23 cellular contexts compared by ENCODE assay signal in genomic region chr19:28871099-28871725, GRCh38.
DNase-seq lines count a peak whose midpoint lies in the region; ATAC-seq and TF ChIP-seq lines count a peak whose summit lies in the region.
"Had no signal": no experiment of that assay in that cellular context is flagged by ENCODE, and none has a peak within 500 bp of the region (broad histone marks: within the 10 kb centered on the region; RNA-seq: fewer than 3 reads in every experiment).

No MANE protein-coding gene starts in this region.

- H3K4me1 ChIP-seq in HEK293 (ENCODE audit: control insufficient read depth, insufficient read depth, low read length) (no peaks in the 10 kb centered on the region), upper lobe of right lung (no peaks in the 10 kb centered on the region), mesenchymal stem cell (ENCODE audit: control insufficient read depth, insufficient read depth, low read depth, low read length) (no peaks in the 10 kb centered on the region)
- no peaks in the 10 kb centered on the region for H3K4me1 ChIP-seq in naive thymus-derived CD4-positive, alpha-beta T cell (ENCODE audit: control insufficient read depth in 2 of 2, insufficient read depth in 2 of 2, low read length in 2 of 2)
- H3K4me1 ChIP-seq: BE2C had no signal

- H3K4me3 ChIP-seq in HEK293 (ENCODE audit: low read depth, low read length) (no peak overlapping the region), upper lobe of right lung (no peak overlapping the region), mesenchymal stem cell (ENCODE audit: insufficient read depth in 1 of 2, low read depth in 1 of 2, low read length in 2 of 2) (peak overlapping the region in 1 of 2 experiments; percentile 9)
- no peak overlapping the region for H3K4me3 ChIP-seq in naive thymus-derived CD4-positive, alpha-beta T cell (ENCODE audit: low read length)
- H3K4me3 ChIP-seq: GM12878, GM23248 had no signal

- H3K36me3 ChIP-seq in HEK293 (ENCODE audit: control insufficient read depth in 2 of 2, insufficient read depth in 1 of 2, low read length in 2 of 2) (no peaks in the 10 kb centered on the region), upper lobe of right lung (no peaks in the 10 kb centered on the region), mesenchymal stem cell (ENCODE audit: control insufficient read depth in 1 of 2, insufficient read depth in 2 of 2, low read depth in 1 of 2, low read length in 2 of 2) (no peaks in the 10 kb centered on the region)
- H3K36me3 ChIP-seq in naive thymus-derived CD4-positive, alpha-beta T cell (ENCODE audit: control insufficient read depth in 2 of 3, insufficient read depth in 3 of 3, low read length in 3 of 3), result no peaks in the 10 kb centered on the region
- H3K36me3 ChIP-seq: BE2C had no signal

- H3K4me1 Mint-ChIP-seq in naive thymus-derived CD4-positive, alpha-beta T cell, result no peaks in the 10 kb centered on the region
- H3K4me1 Mint-ChIP-seq: CD4-positive, CD25-positive, alpha-beta regulatory T cell; CD8-positive, alpha-beta memory T cell; IgD-negative memory B cell had no signal

- no peak overlapping the region for H3K4ac ChIP-seq in mesenchymal stem cell (ENCODE audit: low read depth in 1 of 2, low read length in 2 of 2)

- H3K4me3 Mint-ChIP-seq in naive thymus-derived CD4-positive, alpha-beta T cell, result no peak overlapping the region
- H3K4me3 Mint-ChIP-seq: CD4-positive, CD25-positive, alpha-beta regulatory T cell had no signal

- no peaks in the 10 kb centered on the region for H3K27me3 ChIP-seq in naive thymus-derived CD4-positive, alpha-beta T cell (ENCODE audit: control insufficient read depth in 2 of 2, insufficient read depth in 2 of 2, low read length in 2 of 2)
- H3K27me3 ChIP-seq in upper lobe of right lung, result peaks cover 8% of the 10 kb centered on the region
- peaks cover 12 to 75% of the 10 kb centered on the region in 2 experiments for H3K27me3 ChIP-seq in mesenchymal stem cell (ENCODE audit: control insufficient read depth in 1 of 2, insufficient read depth in 1 of 2, low read length in 2 of 2)
- H3K27me3 ChIP-seq: BE2C had no signal

- H4K8ac ChIP-seq in mesenchymal stem cell (ENCODE audit: low read length), result no peak overlapping the region

- H2BK12ac ChIP-seq in mesenchymal stem cell (ENCODE audit: low read length in 2 of 2), result no peak overlapping the region

- TF ChIP-seq CTCF in HEK293 (tag by site-specific recombination; IDR thresholded peaks at IDR 0.05) (no peak), VCaP (conservative IDR thresholded peaks at IDR 0.05) (0 out of 2 replicates have a peak, but pooled peaks have one; percentile 8), upper lobe of right lung (IDR thresholded peaks at IDR 0.05) (no peak)

- no peak overlapping the region for H3K27ac Mint-ChIP-seq in naive thymus-derived CD4-positive, alpha-beta T cell
- H3K27ac Mint-ChIP-seq: CD4-positive, CD25-positive, alpha-beta regulatory T cell; IgD-negative memory B cell had no signal

- no peaks in the 10 kb centered on the region for H3K79me1 ChIP-seq in mesenchymal stem cell (replicated peaks; ENCODE audit: low read length, poor library complexity, severe bottlenecking)

- H2BK5ac ChIP-seq in mesenchymal stem cell (ENCODE audit: low read depth, low read length, poor library complexity, severe bottlenecking), result no peak overlapping the region

- no peak overlapping the region for H3K9ac ChIP-seq in mesenchymal stem cell (ENCODE audit: low read length)
- H3K9ac ChIP-seq: GM23248 had no signal

- no peak overlapping the region for H4K91ac ChIP-seq in mesenchymal stem cell (ENCODE audit: low read length)

- H3K36me3 Mint-ChIP-seq in naive thymus-derived CD4-positive, alpha-beta T cell, result no peaks in the 10 kb centered on the region
- H3K36me3 Mint-ChIP-seq: CD4-positive, CD25-positive, alpha-beta regulatory T cell; CD8-positive, alpha-beta memory T cell; IgD-negative memory B cell had no signal

- no peak overlapping the region for H3K4me2 ChIP-seq in mesenchymal stem cell (ENCODE audit: low read length, poor library complexity, severe bottlenecking)

- H2AK5ac ChIP-seq in mesenchymal stem cell (ENCODE audit: low read length, severe bottlenecking), result no peak overlapping the region

- peak; percentile 14 for ATAC-seq in naive thymus-derived CD4-positive, alpha-beta T cell
- ATAC-seq in upper lobe of right lung, result peak; percentile 21
- ATAC-seq in HG02973 (IDR thresholded peaks at IDR 0.05; ENCODE audit: unreplicated experiment), result no peak
- ATAC-seq: GM12878, HCT116 had no signal

- intact Hi-C loops in naive thymus-derived CD4-positive, alpha-beta T cell (cut with micrococcal nuclease), result loop anchor here in 1 of 2 donors (10.0 kb wide), 1 partner anchor 906 kb away; no protein-coding TSS in a partner anchor
- intact Hi-C loops in upper lobe of right lung (cut with DNase I), result no loop called here

- WGBS in mesenchymal stem cell, result 92% methylated on average over 12 of the region's 12 CpGs

- no peak overlapping the region for H3K23ac ChIP-seq in mesenchymal stem cell (ENCODE audit: low read length in 2 of 2)

- peaks cover 0 to 4% (median 0%) of the 10 kb centered on the region in 11 donors for H3K9me3 Mint-ChIP-seq in naive thymus-derived CD4-positive, alpha-beta T cell

- no peak for DNase-seq in naive thymus-derived CD4-positive, alpha-beta T cell
- DNase-seq in upper lobe of right lung, result no peak
- DNase-seq in SIG-M5 treated with dmso at 0.1 percent for 504 hours (lab: John Stamatoyannopoulos, UW; ENCODE audit: unreplicated experiment), result no peak
- DNase-seq in mesenchymal stem cell, result no peak
- DNase-seq: ACHN; BE2C; C1 segment of cervical spinal cord; CD4-positive, CD25-positive, alpha-beta regulatory T cell; CD8-positive, alpha-beta memory T cell; COR-L47; DMS 273 treated with DMSO at 0.1 percent for 48 hours; DMS53; DND-41; EL; GM23248; KG1 had no signal

- H3K9me3 ChIP-seq in HEK293 (ENCODE audit: control insufficient read depth, insufficient read depth, low read depth, low read length) (no peaks in the 10 kb centered on the region), upper lobe of right lung (no peaks in the 10 kb centered on the region), mesenchymal stem cell (ENCODE audit: control insufficient read depth, low read length) (no peaks in the 10 kb centered on the region)
- no peaks in the 10 kb centered on the region for H3K9me3 ChIP-seq in naive thymus-derived CD4-positive, alpha-beta T cell (ENCODE audit: control insufficient read depth in 2 of 3, low read length in 3 of 3)
- H3K9me3 ChIP-seq: BE2C had no signal

- no peak overlapping the region for H2BK120ac ChIP-seq in mesenchymal stem cell (ENCODE audit: low read depth, low read length)

- peaks cover 0 to 7% (median 0%) of the 10 kb centered on the region in 5 donors for H3K27me3 Mint-ChIP-seq in naive thymus-derived CD4-positive, alpha-beta T cell
- H3K27me3 Mint-ChIP-seq: CD4-positive, CD25-positive, alpha-beta regulatory T cell; CD8-positive, alpha-beta memory T cell; IgD-negative memory B cell had no signal

- H2AFZ ChIP-seq in mesenchymal stem cell (ENCODE audit: low read depth, low read length), result no peak overlapping the region
- H2AFZ ChIP-seq: GM23248 had no signal

- no peak overlapping the region for H2BK15ac ChIP-seq in mesenchymal stem cell (ENCODE audit: low read depth, poor library complexity, severe bottlenecking)

- CTCF ChIA-PET in HEK293 (lab: Yijun Ruan, JAX), result interaction anchor here (0.6 kb wide), 3 partner anchors 205 to 1631 kb away, joined by 3 to 5 read pairs (median 3); no protein-coding TSS in a partner anchor
- CTCF ChIA-PET in naive thymus-derived CD4-positive, alpha-beta T cell (lab: Charles Lee), result no interaction called here

- no peak overlapping the region for H3K14ac ChIP-seq in mesenchymal stem cell (ENCODE audit: low read length in 2 of 2)

- no peak overlapping the region for H3K18ac ChIP-seq in mesenchymal stem cell (ENCODE audit: low read depth in 1 of 2, low read length in 2 of 2)

- POLR2A ChIA-PET in HEK293 (lab: Yijun Ruan, JAX), result interaction anchor here (0.6 to 1.2 kb wide), 2 partner anchors 9 to 697 kb away, joined by 3 read pairs; no protein-coding TSS in a partner anchor
- POLR2A ChIA-PET in naive thymus-derived CD4-positive, alpha-beta T cell (lab: Charles Lee), result no interaction called here

- H3K27ac ChIP-seq in HEK293 (ENCODE audit: extremely low read depth, low read depth, low read length) (no peak overlapping the region), VCaP (no peak overlapping the region), upper lobe of right lung (no peak overlapping the region), mesenchymal stem cell (ENCODE audit: low read length, poor library complexity, severe bottlenecking) (no peak overlapping the region)
- no peak overlapping the region for H3K27ac ChIP-seq in naive thymus-derived CD4-positive, alpha-beta T cell (ENCODE audit: low read depth, low read length)
- H3K27ac ChIP-seq: GM23248, HL-60 had no signal

TF ChIP-seq in HEK293, 187 proteins besides CTCF, POLR2A, EP300 and RAD21:
- TF ChIP-seq PRDM1 (tag by site-specific recombination; IDR thresholded peaks at IDR 0.05) (no peak), WT1 (tag by site-specific recombination; IDR thresholded peaks at IDR 0.05) (no peak), ZNF133 (tag by site-specific recombination; IDR thresholded peaks at IDR 0.05) (peak; percentile 97), ZNF350 (tag by site-specific recombination; IDR thresholded peaks at IDR 0.05) (no peak), SETDB1 (IDR thresholded peaks at IDR 0.05; ENCODE audit: insufficient read length, low read length) (no peak), ELK4 (IDR thresholded peaks at IDR 0.05; ENCODE audit: borderline replicate concordance, low read depth, low read length) (no peak), ZNF670 (tag by site-specific recombination; IDR thresholded peaks at IDR 0.05; ENCODE audit: low read depth) (no peak), ZNF302 (tag by site-specific recombination; IDR thresholded peaks at IDR 0.05; ENCODE audit: low read depth) (no peak), ZNF19 (tag by site-specific recombination; IDR thresholded peaks at IDR 0.05; ENCODE audit: low read depth) (no peak)
